In the genomic region with DNA sequence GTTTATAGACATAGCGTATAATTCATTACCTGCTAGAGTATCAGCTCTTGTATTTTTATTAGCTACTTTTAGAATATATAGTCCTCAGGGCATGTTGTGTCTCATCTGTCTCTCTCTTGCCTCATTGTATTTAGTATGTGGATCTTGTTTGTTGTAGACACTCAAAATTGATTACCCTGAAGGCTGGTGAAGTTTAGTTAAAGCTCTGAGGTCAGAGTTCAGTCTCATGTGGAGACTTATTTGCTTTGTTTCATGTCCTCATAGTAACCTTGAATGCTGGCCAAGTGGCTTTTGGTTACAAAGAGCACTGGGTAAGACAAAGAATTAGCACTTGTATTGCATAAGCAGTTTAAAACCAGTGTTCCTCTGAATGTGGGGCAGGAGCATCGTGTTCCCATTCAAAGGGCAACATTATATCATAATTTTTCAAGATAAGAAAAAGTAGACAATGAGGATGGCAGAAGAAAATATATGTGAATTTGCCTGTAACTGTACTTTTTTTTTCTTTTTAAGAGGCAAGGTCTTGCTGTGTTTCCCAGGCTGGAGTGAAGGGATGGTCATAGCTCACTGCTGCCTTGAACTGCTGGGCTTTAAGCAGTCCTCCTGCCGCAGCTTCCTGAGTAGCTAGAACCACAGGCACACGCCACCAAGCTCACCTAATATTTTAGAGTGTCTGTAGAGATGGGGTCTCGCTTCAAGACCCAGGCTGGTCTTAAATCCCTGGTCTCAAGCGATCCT, we compare ENCODE assay signal across 9 cellular contexts. TPM values are rescaled to one million over a fixed set of nuclear protein-coding genes. Genes with fewer than 3 reads are reported as not detected.
DNase-seq lines count a peak whose midpoint lies in the region; ATAC-seq, FAIRE-seq and TF ChIP-seq lines count a peak whose summit lies in the region.
"Had no signal": no experiment of that assay in that cellular context is flagged by ENCODE, and none has a peak within 500 bp of the region (broad histone marks: within the 10 kb centered on the region; RNA-seq: fewer than 3 reads in every experiment).

No MANE protein-coding gene starts in this region.

- 49% methylated on average over 6 of the region's 6 CpGs for whole genome bisulfite sequencing in right lobe of liver (ENCODE audit: insufficient coverage, low coverage, low lambda C conversion rate, missing lambda C conversion rate)

- H4K20me1 ChIP-seq in neural progenitor cell (ENCODE audit: low read depth), result peaks cover 20% of the 10 kb centered on the region

- no peak for FAIRE-seq in kidney (lab: Jason Lieb, UNC)
- FAIRE-seq: endometrium had no signal

- H3K4me3 ChIP-seq in right lobe of liver (peak overlapping the region; percentile 15 to 60 (median 59)), kidney (ENCODE audit: low read length in 2 of 2) (no peak overlapping the region), neural progenitor cell (no peak overlapping the region)

- H2AFZ ChIP-seq in neural progenitor cell (replicated peaks), result no peak overlapping the region

- H3K36me3 Mint-ChIP-seq in activated naive CD8-positive, alpha-beta T cell treated with anti-CD3 and anti-CD28 coated beads for 36 hours, result peaks cover 18% of the 10 kb centered on the region
- H3K36me3 Mint-ChIP-seq in neural progenitor cell, result no peaks in the 10 kb centered on the region

- H3K27ac Mint-ChIP-seq in activated naive CD8-positive, alpha-beta T cell treated with anti-CD3 and anti-CD28 coated beads for 36 hours, result peak overlapping the region; percentile 11
- no peak overlapping the region for H3K27ac Mint-ChIP-seq in neural progenitor cell

- peaks cover 24% of the 10 kb centered on the region for H3K79me2 ChIP-seq in neural progenitor cell (ENCODE audit: low read depth)

- no peak overlapping the region for H3K9ac ChIP-seq in kidney (ENCODE audit: low read length in 2 of 2)
- H3K9ac ChIP-seq in neural progenitor cell, result no peak overlapping the region

- H3K9me3 ChIP-seq in right lobe of liver (no peaks in the 10 kb centered on the region), kidney (ENCODE audit: control insufficient read depth in 1 of 2, low read length in 2 of 2) (no peaks in the 10 kb centered on the region), neural progenitor cell (ENCODE audit: low read depth) (no peaks in the 10 kb centered on the region)

- peak overlapping the region; percentile 69 for H3K27ac ChIP-seq in 22Rv1
- H3K27ac ChIP-seq in right lobe of liver, result peak overlapping the region; percentile 25 to 80 (median 77)
- no peak overlapping the region for H3K27ac ChIP-seq in kidney (ENCODE audit: low read depth in 2 of 2, low read length in 2 of 2)
- H3K27ac ChIP-seq in neural progenitor cell, result no peak overlapping the region

- peaks cover 0 to 71% (median 19%) of the 10 kb centered on the region in 4 donors for H3K4me1 ChIP-seq in right lobe of liver
- peaks cover 7 to 17% of the 10 kb centered on the region in 2 donors for H3K4me1 ChIP-seq in kidney (ENCODE audit: control insufficient read depth in 1 of 2, insufficient read depth in 1 of 2, low read depth in 1 of 2, low read length in 2 of 2)
- H3K4me1 ChIP-seq in neural progenitor cell, result no peaks in the 10 kb centered on the region

- H3K36me3 ChIP-seq in right lobe of liver (no peaks in the 10 kb centered on the region), kidney (ENCODE audit: control insufficient read depth in 1 of 2, insufficient read depth in 2 of 2, low read length in 2 of 2) (no peaks in the 10 kb centered on the region), neural progenitor cell (no peaks in the 10 kb centered on the region)

- H3K27me3 Mint-ChIP-seq in activated naive CD8-positive, alpha-beta T cell treated with anti-CD3 and anti-CD28 coated beads for 36 hours, result no peaks in the 10 kb centered on the region
- H3K27me3 Mint-ChIP-seq in neural progenitor cell (ENCODE audit: insufficient read depth, low read depth), result no peaks in the 10 kb centered on the region

- TF ChIP-seq CTCF in 22Rv1 (IDR thresholded peaks at IDR 0.05) (no peak), right lobe of liver (IDR thresholded peaks at IDR 0.05) (no peak), kidney (IDR thresholded peaks at IDR 0.05; ENCODE audit: borderline replicate concordance, extremely low read depth, insufficient read depth) (no peak), neural progenitor cell (IDR thresholded peaks at IDR 0.05) (no peak)

- peaks cover 56% of the 10 kb centered on the region for H3K4me1 Mint-ChIP-seq in activated naive CD8-positive, alpha-beta T cell treated with anti-CD3 and anti-CD28 coated beads for 36 hours
- peaks cover 12% of the 10 kb centered on the region for H3K4me1 Mint-ChIP-seq in neural progenitor cell

- intact Hi-C loops in right lobe of liver (cut with DNase I) (no loop called here), kidney (cut with DNase I) (no loop called here)

- no peak overlapping the region for H3K4me3 Mint-ChIP-seq in activated naive CD8-positive, alpha-beta T cell treated with anti-CD3 and anti-CD28 coated beads for 36 hours
- no peak overlapping the region for H3K4me3 Mint-ChIP-seq in neural progenitor cell

- no peaks in the 10 kb centered on the region for H3F3A ChIP-seq in neural progenitor cell (ENCODE audit: low read depth)

- ATAC-seq in right lobe of liver (peak; percentile 75 to 82 (median 80)), GM21526 (IDR thresholded peaks at IDR 0.05; ENCODE audit: low FRiP score, unreplicated experiment) (no peak)

- no peak overlapping the region for H3K4me2 ChIP-seq in neural progenitor cell

- TF ChIP-seq POLR2A in right lobe of liver (IDR thresholded peaks at IDR 0.05), result no peak

- H3K27me3 ChIP-seq in right lobe of liver, result no peaks in the 10 kb centered on the region
- no peaks in the 10 kb centered on the region for H3K27me3 ChIP-seq in neural progenitor cell

- DNase-seq in HuH-7 (ENCODE audit: low spot score) (peak; percentile 53), right lobe of liver (peak in 1 of 3 donors; percentile 86), SK-N-DZ (ENCODE audit: low spot score) (no peak), kidney (no peak), neural progenitor cell (ENCODE audit: low spot score) (no peak)
- DNase-seq in activated naive CD8-positive, alpha-beta T cell treated with anti-CD3 and anti-CD28 coated beads for 36 hours, result no peak

- no peaks in the 10 kb centered on the region for H3K9me3 Mint-ChIP-seq in activated naive CD8-positive, alpha-beta T cell treated with anti-CD3 and anti-CD28 coated beads for 36 hours
- no peaks in the 10 kb centered on the region for H3K9me3 Mint-ChIP-seq in neural progenitor cell

RNA-seq across cellular contexts. Expression of a gene that starts 17.4 kb away (rescaled TPM):
- total RNA-seq in activated naive CD8-positive, alpha-beta T cell treated with anti-CD3 and anti-CD28 coated beads for 36 hours, result 10 to 100 TPM; 25.8 to 26.1 TPM
- 10 to 100 TPM in 5 of 6 experiments, 1 to 10 TPM in 1; 9.8 to 21.7 (median 14.6) TPM for total RNA-seq in right lobe of liver
- polyA plus RNA-seq in SK-N-DZ (2014; cell fraction: cytosol; rRNA removed), result 14.5 and 15.2 TPM in 2 replicates
- polyA plus RNA-seq in SK-N-DZ (2014; cell fraction: nucleus; rRNA removed), result 10.5 and 16.5 TPM in 2 replicates
- total RNA-seq in kidney, result 24.1 TPM
- polyA plus RNA-seq in kidney (ENCODE audit: insufficient read depth, low read depth, low replicate concordance), result 5.6 TPM
- 15.5 and 25.6 TPM in 2 replicates for total RNA-seq in neural progenitor cell (ENCODE audit: low replicate concordance)

RNA-seq across cellular contexts. Expression of a gene that starts 17.6 kb away (rescaled TPM):
- 10 to 100 TPM; 33.1 to 35.9 TPM for total RNA-seq in activated naive CD8-positive, alpha-beta T cell treated with anti-CD3 and anti-CD28 coated beads for 36 hours
- total RNA-seq in right lobe of liver, result 10 to 100 TPM; 13.1 to 24.8 (median 19.6) TPM
- 22.9 and 24.7 TPM in 2 replicates for polyA plus RNA-seq in SK-N-DZ (2014; cell fraction: cytosol; rRNA removed)
- polyA plus RNA-seq in SK-N-DZ (2014; cell fraction: nucleus; rRNA removed), result 16.9 and 17.9 TPM in 2 replicates
- 10.8 TPM for total RNA-seq in kidney
- 14.7 TPM for polyA plus RNA-seq in kidney (ENCODE audit: insufficient read depth, low read depth, low replicate concordance)
- total RNA-seq in neural progenitor cell (ENCODE audit: low replicate concordance), result 16.4 and 21.1 TPM in 2 replicates

Comparison
In these comparisons a context has a peak if more than half of its experiments do, and no peak if none do; other contexts are left out.
1. H3K27ac ChIP-seq: peak in 22Rv1 (single experiment) and right lobe of liver (3 of 3); none in kidney (0 of 2) and neural progenitor cell (single experiment).
2. H3K4me3 ChIP-seq: peak in right lobe of liver (3 of 3); none in kidney (0 of 2) and neural progenitor cell (single experiment).